In the genomic region with DNA sequence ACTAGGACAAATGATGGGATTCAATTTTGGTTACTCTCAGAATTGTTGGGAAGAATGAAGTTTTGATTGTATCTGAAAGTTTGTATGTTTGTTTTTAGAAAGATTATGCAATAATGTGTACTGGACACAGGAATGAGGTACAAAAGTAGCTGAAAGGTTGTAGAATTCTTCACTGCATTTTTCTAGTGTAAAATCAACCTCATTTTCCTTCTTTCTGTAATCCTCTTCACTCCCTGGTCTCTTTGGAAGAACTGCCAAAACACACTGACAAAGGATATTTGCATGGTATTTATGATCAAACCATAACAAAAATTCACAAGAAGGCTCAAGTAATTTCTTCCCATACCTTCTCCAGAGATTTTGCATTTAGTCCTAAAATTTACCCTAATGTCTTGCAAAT, we compare ENCODE assay signal across 1 cellular context.
TF ChIP-seq lines count a peak whose summit lies in the region.

No MANE protein-coding gene starts in this region.

TF ChIP-seq in WTC11, 78 proteins besides CTCF, POLR2A, EP300 and RAD21 (continued from another document):
- TF ChIP-seq, protein P1, sequence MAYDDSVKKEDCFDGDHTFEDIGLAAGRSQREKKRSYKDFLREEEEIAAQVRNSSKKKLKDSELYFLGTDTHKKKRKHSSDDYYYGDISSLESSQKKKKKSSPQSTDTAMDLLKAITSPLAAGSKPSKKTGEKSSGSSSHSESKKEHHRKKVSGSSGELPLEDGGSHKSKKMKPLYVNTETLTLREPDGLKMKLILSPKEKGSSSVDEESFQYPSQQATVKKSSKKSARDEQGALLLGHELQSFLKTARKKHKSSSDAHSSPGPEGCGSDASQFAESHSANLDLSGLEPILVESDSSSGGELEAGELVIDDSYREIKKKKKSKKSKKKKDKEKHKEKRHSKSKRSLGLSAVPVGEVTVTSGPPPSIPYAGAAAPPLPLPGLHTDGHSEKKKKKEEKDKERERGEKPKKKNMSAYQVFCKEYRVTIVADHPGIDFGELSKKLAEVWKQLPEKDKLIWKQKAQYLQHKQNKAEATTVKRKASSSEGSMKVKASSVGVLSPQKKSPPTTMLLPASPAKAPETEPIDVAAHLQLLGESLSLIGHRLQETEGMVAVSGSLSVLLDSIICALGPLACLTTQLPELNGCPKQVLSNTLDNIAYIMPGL (CRISPR knock-in tag; IDR thresholded peaks at IDR 0.05), result no peak
- TF ChIP-seq RORB (CRISPR knock-in tag; IDR thresholded peaks at IDR 0.05), result no peak
- TF ChIP-seq ELF4 (CRISPR knock-in tag; IDR thresholded peaks at IDR 0.05; ENCODE audit: low read depth), result no peak
- TF ChIP-seq, protein P2, sequence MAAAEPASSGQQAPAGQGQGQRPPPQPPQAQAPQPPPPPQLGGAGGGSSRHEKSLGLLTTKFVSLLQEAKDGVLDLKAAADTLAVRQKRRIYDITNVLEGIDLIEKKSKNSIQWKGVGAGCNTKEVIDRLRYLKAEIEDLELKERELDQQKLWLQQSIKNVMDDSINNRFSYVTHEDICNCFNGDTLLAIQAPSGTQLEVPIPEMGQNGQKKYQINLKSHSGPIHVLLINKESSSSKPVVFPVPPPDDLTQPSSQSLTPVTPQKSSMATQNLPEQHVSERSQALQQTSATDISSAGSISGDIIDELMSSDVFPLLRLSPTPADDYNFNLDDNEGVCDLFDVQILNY (CRISPR knock-in tag; IDR thresholded peaks at IDR 0.05), result no peak
- no peak for TF ChIP-seq CBFB (CRISPR knock-in tag; IDR thresholded peaks at IDR 0.05; ENCODE audit: low read depth)
